In genomic region chr9:114078021-114078780, GRCh38 we compare ENCODE assay signal across 1 cellular context.
A peak's percentile ranks its signal among the peaks of the same experiment; 100 is the strongest.
TF ChIP-seq lines count a peak whose summit lies in the region.

Gene AMBP (minus strand): TSS chr9:114078300. CDS start chr9:114078209, 91 bp downstream.

TF ChIP-seq in HepG2, 621 proteins besides CTCF, POLR2A, EP300 and RAD21 (continued from another document and continues in another):
- TF ChIP-seq THAP8 (CRISPR knock-in tag; IDR thresholded peaks at IDR 0.05; ENCODE audit: borderline replicate concordance): peak; percentile 27; the same call in 1 of the 2 replicates
- peak; percentile 82; the same call in 1 of the 2 replicates for TF ChIP-seq ZNF3 (CRISPR knock-in tag; IDR thresholded peaks at IDR 0.05)
- TF ChIP-seq NFIC (IDR thresholded peaks at IDR 0.05; ENCODE audit: low read length): no peak
- TF ChIP-seq ATF6 (CRISPR knock-in tag; conservative IDR thresholded peaks at IDR 0.05): 0 out of 2 replicates have a peak, but pooled peaks have one; percentile 65
- no peak for TF ChIP-seq CREB3 (CRISPR knock-in tag; IDR thresholded peaks at IDR 0.05)
- TF ChIP-seq ZNF792 (CRISPR knock-in tag; IDR thresholded peaks at IDR 0.05): peak; percentile 90
- no peak for TF ChIP-seq CBX2 (IDR thresholded peaks at IDR 0.05; ENCODE audit: low read depth, low read length)
- peak; percentile 93 for TF ChIP-seq CBX2 (CRISPR knock-in tag; IDR thresholded peaks at IDR 0.05; ENCODE audit: low read depth)
- peak; percentile 27; the same call in 1 of the 2 replicates for TF ChIP-seq ZNF850 (CRISPR knock-in tag; conservative IDR thresholded peaks at IDR 0.05)
- peak; percentile 84 for TF ChIP-seq ZNF274 (CRISPR knock-in tag; IDR thresholded peaks at IDR 0.05)
- TF ChIP-seq JUN (CRISPR knock-in tag; IDR thresholded peaks at IDR 0.05): 0 out of 2 replicates have a peak, but pooled peaks have one; percentile 54
- TF ChIP-seq JUNB (CRISPR knock-in tag; IDR thresholded peaks at IDR 0.05; ENCODE audit: borderline replicate concordance): no peak
- TF ChIP-seq SUZ12 (IDR thresholded peaks at IDR 0.05; ENCODE audit: low read depth, low read length): no peak
- TF ChIP-seq ZNF121 (CRISPR knock-in tag; IDR thresholded peaks at IDR 0.05): peak; percentile 85
- peak; percentile 96 for TF ChIP-seq FOXK1 (CRISPR knock-in tag; IDR thresholded peaks at IDR 0.05; ENCODE audit: borderline replicate concordance, low read depth)
- peak; percentile 98 for TF ChIP-seq ARID2 (CRISPR knock-in tag; IDR thresholded peaks at IDR 0.05; ENCODE audit: borderline replicate concordance)
- no peak for TF ChIP-seq SOX6 (IDR thresholded peaks at IDR 0.05)
- TF ChIP-seq SOX6 (CRISPR knock-in tag; IDR thresholded peaks at IDR 0.05): peak; percentile 98
- no peak; the same call in 1 of the 2 replicates for TF ChIP-seq ZNF569 (CRISPR knock-in tag; IDR thresholded peaks at IDR 0.05; ENCODE audit: borderline replicate concordance)
- no peak for TF ChIP-seq NAIF1 (CRISPR knock-in tag; IDR thresholded peaks at IDR 0.05; ENCODE audit: borderline replicate concordance)
- TF ChIP-seq ZZZ3 (CRISPR knock-in tag; IDR thresholded peaks at IDR 0.05; ENCODE audit: borderline replicate concordance): no peak
- no peak for TF ChIP-seq TCF12 (IDR thresholded peaks at IDR 0.05)
- TF ChIP-seq TCF12 (CRISPR knock-in tag; IDR thresholded peaks at IDR 0.05): peak; percentile 99
- no peak; the same call in 1 of the 2 replicates for TF ChIP-seq ZBTB39 (CRISPR knock-in tag; IDR thresholded peaks at IDR 0.05)
- no peak for TF ChIP-seq SMARCC2 (IDR thresholded peaks at IDR 0.05)
- no peak for TF ChIP-seq CENPX (CRISPR knock-in tag; IDR thresholded peaks at IDR 0.05)
- TF ChIP-seq FOXA1 (IDR thresholded peaks at IDR 0.05): 0 out of 2 replicates have a peak, but pooled peaks have one; percentile 13
- TF ChIP-seq FOXA1 (CRISPR knock-in tag; IDR thresholded peaks at IDR 0.05): peak; percentile 93
- TF ChIP-seq CEBPG (CRISPR knock-in tag; IDR thresholded peaks at IDR 0.05): peak; percentile 75
- TF ChIP-seq NFYC (CRISPR knock-in tag; IDR thresholded peaks at IDR 0.05): peak; percentile 67
- no peak for TF ChIP-seq ZBTB8A (CRISPR knock-in tag; IDR thresholded peaks at IDR 0.05; ENCODE audit: borderline replicate concordance, low read depth)
- TF ChIP-seq PITX1 (CRISPR knock-in tag; IDR thresholded peaks at IDR 0.05): peak; percentile 89
- TF ChIP-seq RFX1 (IDR thresholded peaks at IDR 0.05): no peak
- TF ChIP-seq SP5 (CRISPR knock-in tag; IDR thresholded peaks at IDR 0.05; ENCODE audit: borderline replicate concordance, low read depth): peak; percentile 94
- no peak for TF ChIP-seq FOSL1 (CRISPR knock-in tag; IDR thresholded peaks at IDR 0.05; ENCODE audit: borderline replicate concordance)
- TF ChIP-seq PRDM4 (CRISPR knock-in tag; IDR thresholded peaks at IDR 0.05; ENCODE audit: borderline replicate concordance): no peak
- peak; percentile 72; the same call in 1 of the 2 replicates for TF ChIP-seq ZBTB26 (CRISPR knock-in tag; IDR thresholded peaks at IDR 0.05; ENCODE audit: borderline replicate concordance)
- peak; percentile 45; the same call in 1 of the 2 replicates for TF ChIP-seq ZC3H4 (CRISPR knock-in tag; IDR thresholded peaks at IDR 0.05; ENCODE audit: borderline replicate concordance)
- TF ChIP-seq ZNF280B (CRISPR knock-in tag; IDR thresholded peaks at IDR 0.05; ENCODE audit: borderline replicate concordance): peak; percentile 95
- no peak for TF ChIP-seq NCOA5 (CRISPR knock-in tag; IDR thresholded peaks at IDR 0.05)
- no peak for TF ChIP-seq MYPOP (CRISPR knock-in tag; IDR thresholded peaks at IDR 0.05)
- no peak for TF ChIP-seq ZFYVE20 (CRISPR knock-in tag; IDR thresholded peaks at IDR 0.05; ENCODE audit: borderline replicate concordance, low read depth)
- peak; percentile 57; the same call in 1 of the 2 replicates for TF ChIP-seq FUBP1 (CRISPR knock-in tag; IDR thresholded peaks at IDR 0.05; ENCODE audit: borderline replicate concordance)
- TF ChIP-seq ZNF205 (CRISPR knock-in tag; IDR thresholded peaks at IDR 0.05): peak; percentile 94
- peak; percentile 76 for TF ChIP-seq ZHX1 (CRISPR knock-in tag; IDR thresholded peaks at IDR 0.05; ENCODE audit: low read depth)
- 0 out of 2 replicates have a peak, but pooled peaks have one; percentile 64 for TF ChIP-seq MXD3 (CRISPR knock-in tag; IDR thresholded peaks at IDR 0.05)
- peak; percentile 95 for TF ChIP-seq ZNF451 (CRISPR knock-in tag; IDR thresholded peaks at IDR 0.05)
- peak; percentile 76 for TF ChIP-seq ZNF563 (CRISPR knock-in tag; IDR thresholded peaks at IDR 0.05)
- no peak for TF ChIP-seq ZNF589 (CRISPR knock-in tag; conservative IDR thresholded peaks at IDR 0.05)
